In genomic region chr19:43438291-43439162, GRCh38 we compare ENCODE assay signal across 10 cellular contexts. TPM values are rescaled to one million over a fixed set of nuclear protein-coding genes. Genes with fewer than 3 reads are reported as not detected.
DNase-seq lines count a peak whose midpoint lies in the region; ATAC-seq and TF ChIP-seq lines count a peak whose summit lies in the region.
"Had no signal": no experiment of that assay in that cellular context is flagged by ENCODE, and none has a peak within 500 bp of the region (broad histone marks: within the 10 kb centered on the region; RNA-seq: fewer than 3 reads in every experiment).

No MANE protein-coding gene starts in this region.

- H3K4me1 ChIP-seq in stomach = peaks cover 7 to 16% (median 11%) of the 10 kb centered on the region in 4 donors

- no peak overlapping the region for H3K4me3 ChIP-seq in fibroblast of mammary gland (ENCODE audit: control insufficient read depth, low read depth, low read length)
- H3K4me3 ChIP-seq in stomach = no peak overlapping the region

- no peak for TF ChIP-seq POLR2A in stomach (IDR thresholded peaks at IDR 0.05)

- no peaks in the 10 kb centered on the region for H3K27me3 Mint-ChIP-seq in T-helper 17 cell

- H3K9me3 ChIP-seq in T-helper 17 cell (ENCODE audit: control insufficient read depth, low read length, poor library complexity, severe bottlenecking) (no peaks in the 10 kb centered on the region), stomach (no peaks in the 10 kb centered on the region)

- DNase-seq in activated T-cell treated with anti-CD3 and anti-CD28 coated beads, Interleukin-2, amount 50 U/mL, for 1 hour = peak; percentile 44
- DNase-seq in activated T-cell treated with anti-CD3 and anti-CD28 coated beads for 4 hours (no peak), T-helper 17 cell (no peak), fibroblast of mammary gland (ENCODE audit: low read depth) (peak; percentile 90), stomach (peak; percentile 28)
- DNase-seq: hypothalamus had no signal

- H3K36me3 ChIP-seq in stomach = no peaks in the 10 kb centered on the region

- H3K4me3 Mint-ChIP-seq in T-helper 17 cell = peak overlapping the region; percentile 13

- no peak for TF ChIP-seq CTCF in fibroblast of mammary gland (conservative IDR thresholded peaks at IDR 0.05; ENCODE audit: control insufficient read depth, insufficient read depth, low read depth, low read length)
- no peak for TF ChIP-seq CTCF in stomach (IDR thresholded peaks at IDR 0.05)

- peak overlapping the region in 2 of 5 donors; percentile 18 to 22 for H3K27ac ChIP-seq in stomach

- peaks cover 30% of the 10 kb centered on the region for H3K4me1 Mint-ChIP-seq in T-helper 17 cell

- ATAC-seq in T-helper 17 cell (peak; percentile 33), GM19467 (IDR thresholded peaks at IDR 0.05; ENCODE audit: unreplicated experiment) (no peak), HG03135 (IDR thresholded peaks at IDR 0.05; ENCODE audit: unreplicated experiment) (no peak), GM21447 (IDR thresholded peaks at IDR 0.05; ENCODE audit: unreplicated experiment) (no peak)

- H3K27ac Mint-ChIP-seq in T-helper 17 cell = peak overlapping the region; percentile 96

- intact Hi-C loops in stomach (cut with DNase I; ENCODE audit: low total_unique reads) = no loop called here

- no peak for TF ChIP-seq EP300 in stomach (IDR thresholded peaks at IDR 0.05)

- H3K27me3 ChIP-seq in stomach = no peaks in the 10 kb centered on the region

- no peaks in the 10 kb centered on the region for H3K36me3 Mint-ChIP-seq in T-helper 17 cell (ENCODE audit: low read depth)

- WGBS in stomach, 5 donors = 43 to 50% (median 49%) methylated on average over 10 of the region's 10 CpGs

RNA-seq across cellular contexts. Expression of gene TEX101, which starts 23.8 kb away (rescaled TPM):
- not detected for total RNA-seq in T-helper 17 cell
- total RNA-seq in stomach = not detected
- under 1 TPM in 1 of 3 donors, not detected in 2; 0.28 TPM for polyA plus RNA-seq in stomach

RNA-seq across cellular contexts. Expression of gene LYPD3, which starts 26.9 kb away (rescaled TPM):
- total RNA-seq in T-helper 17 cell (1 to 10 TPM; 5.1 to 7.4 TPM), stomach (under 1 TPM in 3 of 5 donors, not detected in 2; 0.29 to 0.55 (median 0.45) TPM)
- 10 to 100 TPM in 1 of 3 donors, 1 to 10 TPM in 1, under 1 TPM in 1; 0.76 to 72.4 (median 2.2) TPM for polyA plus RNA-seq in stomach
- total RNA-seq: G401 had no signal

Comparison
In these comparisons a context has a peak if more than half of its experiments do, and no peak if none do; other contexts are left out.
1. DNase-seq: peak in activated T-cell treated with anti-CD3 and anti-CD28 coated beads, Interleukin-2, amount 50 U/mL, for 1 hour (single experiment), fibroblast of mammary gland (single experiment) and stomach (single experiment); none in activated T-cell treated with anti-CD3 and anti-CD28 coated beads for 4 hours (single experiment) and T-helper 17 cell (0 of 3).